9 cellular contexts compared by ENCODE assay signal in genomic region chr9:137188086-137188489, GRCh38. TPM values are rescaled to one million over a fixed set of nuclear protein-coding genes. Genes with fewer than 3 reads are reported as not detected.
DNase-seq lines count a peak whose midpoint lies in the region; ATAC-seq, FAIRE-seq and TF ChIP-seq lines count a peak whose summit lies in the region.
"Had no signal": no experiment of that assay in that cellular context is flagged by ENCODE, and none has a peak within 500 bp of the region (broad histone marks: within the 10 kb centered on the region; RNA-seq: fewer than 3 reads in every experiment).

No MANE protein-coding gene starts in this region.

- H3K4me3 Mint-ChIP-seq in MCF 10A (ENCODE audit: unreplicated experiment) = peak overlapping the region; percentile 94

- peak; percentile 6 for ATAC-seq in Right ventricle myocardium inferior

- no TSS peak for BruUV-seq in MCF 10A (replicated peaks; lab: Mats Ljungman, UMichigan)

- H3K27me3 ChIP-seq in mesendoderm (ENCODE audit: insufficient read depth, low read length, poor library complexity) (no peaks in the 10 kb centered on the region), uterus (no peaks in the 10 kb centered on the region)

- peaks cover 3% of the 10 kb centered on the region for H3K4me1 ChIP-seq in mesendoderm (ENCODE audit: control insufficient read depth, low read depth, low read length)
- peaks cover 14 to 24% of the 10 kb centered on the region in 2 donors for H3K4me1 ChIP-seq in uterus

- no peak overlapping the region for H4K8ac ChIP-seq in mesendoderm (ENCODE audit: low read depth, low read length)

- CTCF ChIA-PET in MCF 10A (lab: Yijun Ruan, JAX) = interaction anchor here (0.6 to 2.4 kb wide), 6 partner anchors 17 to 96 kb away, joined by 3 to 11 read pairs (median 4); partner anchors contain the start of genes NDOR1, RNF224 and TMEM203

- no peak for TF ChIP-seq POLR2A in uterus (IDR thresholded peaks at IDR 0.05)

- no peaks in the 10 kb centered on the region for H3K9me3 Mint-ChIP-seq in MCF 10A (ENCODE audit: unreplicated experiment)

- H3K4me2 ChIP-seq in mesendoderm (ENCODE audit: low read length) = peak overlapping the region; percentile 68

- no CpG with 5 or more reads among the region's 31 CpGs for WGBS in mesendoderm (ENCODE audit: extremely low coverage, insufficient coverage, low lambda C conversion rate)

- no peak overlapping the region for H4K5ac ChIP-seq in mesendoderm (ENCODE audit: low read length)

- H3K9ac ChIP-seq in mesendoderm (ENCODE audit: low read length) = peak overlapping the region; percentile 81

- H3K79me2 ChIP-seq in mesendoderm (ENCODE audit: control insufficient read depth, insufficient read depth, low read length) = peaks cover 16% of the 10 kb centered on the region

- POLR2A ChIA-PET in MCF 10A (lab: Yijun Ruan, JAX) = interaction anchor here (0.6 to 3.7 kb wide), 20 partner anchors 10 to 1069 kb away, joined by 3 to 57 read pairs (median 6); partner anchors contain the start of genes CYSRT1, GRIN1, MAN1B1 and NDOR1

- H3K27me3 Mint-ChIP-seq in MCF 10A (ENCODE audit: insufficient read depth, unreplicated experiment) = no peaks in the 10 kb centered on the region

- H2AK5ac ChIP-seq in mesendoderm (ENCODE audit: low read length) = no peak overlapping the region

- H3K4ac ChIP-seq in mesendoderm (ENCODE audit: low read depth, low read length) = no peak overlapping the region

- DNase-seq in Right ventricle myocardium inferior (ENCODE audit: missing footprints) (no peak), cardiac septum (ENCODE audit: low spot score) (no peak), MCF 10A (ENCODE audit: unreplicated experiment) (no peak), mesendoderm (no peak), uterus (no peak), AG08396 (ENCODE audit: low spot score) (no peak), D721Med (ENCODE audit: insufficient read length, low spot score) (no peak)
- DNase-seq in activated CD4-positive, alpha-beta T cell treated with anti-CD3 and anti-CD28 coated beads, Interleukin-2, amount 50 U/mL, for 1 hour = no peak

- peaks cover 26% of the 10 kb centered on the region for H3K36me3 Mint-ChIP-seq in MCF 10A (ENCODE audit: insufficient read depth, unreplicated experiment)

- no peak for FAIRE-seq in D721Med (lab: Jason Lieb, UNC)
- FAIRE-seq: TTC549 had no signal

- intact Hi-C loops in Right ventricle myocardium inferior (cut with DNase I) = loop anchor here (2.0 to 5.0 kb wide), 5 partner anchors 17 to 73 kb away; partner anchors contain the start of genes DPP7, NDOR1, RNF208 and TMEM203
- intact Hi-C loops in cardiac septum (cut with DNase I) = loop anchor here (2.0 kb wide), 2 partner anchors 17 to 35 kb away; partner anchors contain the start of genes NDOR1, RNF208 and TMEM203
- intact Hi-C loops in MCF 10A (cut with micrococcal nuclease) = loop anchor here (2.0 kb wide), 1 partner anchor 53 kb away; the partner anchor contains the start of gene TUBB4B
- intact Hi-C loops in uterus (cut with DNase I; ENCODE audit: low total_unique reads) = no loop called here

- no peak overlapping the region for H2BK5ac ChIP-seq in mesendoderm (ENCODE audit: low read length)

- peaks cover 19% of the 10 kb centered on the region for H3K79me1 ChIP-seq in mesendoderm (ENCODE audit: low read length)

- peak overlapping the region; percentile 90 for H3K56ac ChIP-seq in mesendoderm (ENCODE audit: low read length)

- no peak overlapping the region for H3K27ac ChIP-seq in mesendoderm (ENCODE audit: low read depth, low read length)
- H3K27ac ChIP-seq in uterus = peak overlapping the region; percentile 83 to 95

- H2BK15ac ChIP-seq in mesendoderm (replicated peaks; ENCODE audit: low read depth) = no peak overlapping the region

- no peaks in the 10 kb centered on the region for H3K9me3 ChIP-seq in uterus

- H3K36me3 ChIP-seq in mesendoderm (ENCODE audit: control insufficient read depth, insufficient read depth, low read length) (no peaks in the 10 kb centered on the region), uterus (no peaks in the 10 kb centered on the region)

- no peak overlapping the region for H3K23ac ChIP-seq in mesendoderm (ENCODE audit: low read length)

- no peak for TF ChIP-seq CTCF in MCF 10A (IDR thresholded peaks at IDR 0.05; ENCODE audit: unreplicated experiment)
- no peak for TF ChIP-seq CTCF in uterus (IDR thresholded peaks at IDR 0.05)
- TF ChIP-seq CTCF in D721Med (IDR thresholded peaks at IDR 0.05; ENCODE audit: insufficient read depth, missing control alignments) = no peak

- H3K4me3 ChIP-seq in mesendoderm (ENCODE audit: low read length) (peak overlapping the region; percentile 78), uterus (peak overlapping the region; percentile 79 to 92)

- no peak overlapping the region for H3K18ac ChIP-seq in mesendoderm (ENCODE audit: low read length)

- no peak overlapping the region for H2BK120ac ChIP-seq in mesendoderm (ENCODE audit: low read depth, low read length)

- H3K4me1 Mint-ChIP-seq in MCF 10A (ENCODE audit: insufficient read depth, unreplicated experiment) = peaks cover 10% of the 10 kb centered on the region

- H3K27ac Mint-ChIP-seq in MCF 10A (ENCODE audit: low read depth, unreplicated experiment) = peak overlapping the region; percentile 95

RNA-seq across cellular contexts. Expression of gene ANAPC2, which starts 0.3 kb away (rescaled TPM):
- total RNA-seq in Right ventricle myocardium inferior = 35.0 TPM
- total RNA-seq in cardiac septum = 32.5 TPM
- 42.1 and 43.6 TPM in 2 replicates for total RNA-seq in MCF 10A (2022)
- 14.5 TPM for polyA plus RNA-seq in mesendoderm (2013, experiment 1 of 2)
- polyA plus RNA-seq in mesendoderm (2013, experiment 2 of 2) = 14.9 TPM
- 10 to 100 TPM in 3 of 4 donors, 1 to 10 TPM in 1; 6.7 to 65.6 (median 24.9) TPM for total RNA-seq in uterus

RNA-seq across cellular contexts. Expression of gene SSNA1, which starts 0.4 kb away (rescaled TPM):
- total RNA-seq in Right ventricle myocardium inferior (70.7 TPM), cardiac septum (59.5 TPM), MCF 10A (2022) (81.4 and 82.6 TPM in 2 replicates), uterus (10 to 100 TPM; 17.1 to 47.1 (median 40.6) TPM)
- polyA plus RNA-seq in mesendoderm (2013, experiment 1 of 2) = 92.9 TPM
- polyA plus RNA-seq in mesendoderm (2013, experiment 2 of 2) = 91.6 TPM

RNA-seq across cellular contexts. Expression of gene TPRN, which starts 12.5 kb away (rescaled TPM):
- 27.9 TPM for total RNA-seq in Right ventricle myocardium inferior
- 13.5 TPM for total RNA-seq in cardiac septum
- total RNA-seq in MCF 10A (2022) = 12.6 and 13.4 TPM in 2 replicates
- 9.1 TPM for polyA plus RNA-seq in mesendoderm (2013, experiment 1 of 2)
- 9.0 TPM for polyA plus RNA-seq in mesendoderm (2013, experiment 2 of 2)
- 10 to 100 TPM in 1 of 4 donors, 1 to 10 TPM in 2, under 1 TPM in 1; 0.29 to 17.1 (median 5.5) TPM for total RNA-seq in uterus

RNA-seq across cellular contexts. Expression of gene TMEM210, which starts 16.2 kb away (rescaled TPM):
- total RNA-seq in Right ventricle myocardium inferior (not detected), cardiac septum (not detected), MCF 10A (2022) (not detected in 2 replicates), uterus (not detected)
- not detected for polyA plus RNA-seq in mesendoderm (2013, experiment 1 of 2)
- not detected for polyA plus RNA-seq in mesendoderm (2013, experiment 2 of 2)

RNA-seq across cellular contexts. Expression of gene TMEM203, which starts 17.4 kb away (rescaled TPM):
- total RNA-seq in Right ventricle myocardium inferior = 44.6 TPM
- 40.6 TPM for total RNA-seq in cardiac septum
- total RNA-seq in MCF 10A (2022) = 31.4 and 35.6 TPM in 2 replicates
- polyA plus RNA-seq in mesendoderm (2013, experiment 1 of 2) = 27.6 TPM
- polyA plus RNA-seq in mesendoderm (2013, experiment 2 of 2) = 27.5 TPM
- total RNA-seq in uterus = 10 to 100 TPM; 33.2 to 53.3 (median 38.7) TPM
